8 cellular contexts compared by ENCODE assay signal in the genomic region with DNA sequence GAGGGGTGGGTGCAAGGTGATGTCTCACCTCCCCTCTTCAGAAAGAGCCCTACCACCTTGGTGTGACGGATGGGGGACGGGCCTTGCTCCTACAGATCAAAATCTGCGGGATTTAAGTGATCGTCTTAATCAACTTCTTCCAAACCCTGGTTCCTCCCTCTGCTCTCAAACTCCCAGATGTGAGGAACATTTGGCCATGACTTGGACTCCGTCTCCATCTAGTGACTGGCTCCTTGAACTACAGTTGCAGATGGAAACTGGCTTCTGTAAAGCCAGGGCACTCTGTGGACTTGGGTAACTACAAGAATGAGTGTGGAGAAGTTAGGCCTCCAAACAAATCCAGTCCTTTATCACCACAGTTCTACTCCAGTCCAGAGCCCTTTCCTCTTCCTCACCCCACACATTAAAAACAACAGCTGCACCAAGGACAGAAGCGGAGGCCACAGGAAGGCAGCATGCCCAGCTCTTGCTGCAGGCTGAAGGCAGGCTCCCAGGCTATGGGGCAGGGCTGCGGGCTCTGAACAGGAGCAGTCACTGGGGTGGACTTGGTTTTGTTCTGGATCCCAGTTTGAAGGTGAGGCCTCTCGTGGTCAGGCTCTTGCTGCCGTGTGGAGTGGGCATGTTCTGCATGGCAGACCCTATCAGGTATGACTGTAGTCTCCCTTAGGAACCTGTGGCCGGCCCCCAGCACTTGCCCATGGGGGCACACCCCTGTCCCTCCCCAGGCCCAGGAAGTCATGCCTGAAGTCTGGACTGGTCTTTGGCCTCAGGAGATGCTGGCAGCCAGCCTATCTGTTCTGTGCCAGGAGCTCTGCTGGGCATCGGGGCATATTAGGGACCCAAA.
DNase-seq lines count a peak whose midpoint lies in the region; ATAC-seq and TF ChIP-seq lines count a peak whose summit lies in the region.

No MANE protein-coding gene starts in this region.

- WGBS in upper lobe of left lung, 2 donors = 45 to 50% methylated on average over 9 to 11 of the region's 11 CpGs

- TF ChIP-seq CTCF in OCI-LY7 (conservative IDR thresholded peaks at IDR 0.05; ENCODE audit: low read length) (peak; percentile 96), upper lobe of left lung (IDR thresholded peaks at IDR 0.05) (peak; percentile 15 to 60 (median 40))

- peak overlapping the region; percentile 62; the same call in 1 of the 2 replicates for H2AFZ ChIP-seq in OCI-LY7 (ENCODE audit: low read length)

- intact Hi-C loops in OCI-LY7 (cut with micrococcal nuclease; ENCODE audit: unreplicated experiment) = loop anchor here (1.0 to 5.0 kb wide), 3 partner anchors 852 to 1554 kb away; no protein-coding TSS in a partner anchor

- H3K27ac ChIP-seq in OCI-LY7 (ENCODE audit: low read depth, low read length, poor library complexity, severe bottlenecking) (no peak overlapping the region), upper lobe of left lung (no peak overlapping the region)

- TF ChIP-seq POLR2A in upper lobe of left lung (IDR thresholded peaks at IDR 0.05) = no peak

- no peak for TF ChIP-seq EP300 in upper lobe of left lung (IDR thresholded peaks at IDR 0.05)

- CTCF ChIA-PET in OCI-LY7 (lab: Charles Lee; ENCODE audit: unreplicated experiment) = no interaction called here

- no peaks in the 10 kb centered on the region for H3K9me2 ChIP-seq in OCI-LY7 (ENCODE audit: insufficient read depth, low read length)

- H3K4me1 ChIP-seq in OCI-LY7 (ENCODE audit: insufficient read depth, low read length, poor library complexity, severe bottlenecking) = peaks cover 2% of the 10 kb centered on the region
- H3K4me1 ChIP-seq in upper lobe of left lung = no peaks in the 10 kb centered on the region

- no peak overlapping the region for H3K4me3 ChIP-seq in OCI-LY7 (ENCODE audit: low read depth, low read length, poor library complexity, severe bottlenecking)
- H3K4me3 ChIP-seq in upper lobe of left lung = no peak overlapping the region

- peak; percentile 15 for DNase-seq in activated CD4-positive, alpha-beta T cell treated with anti-CD3 and anti-CD28 coated beads for 48 hours
- DNase-seq in activated CD4-positive, alpha-beta T cell treated with anti-CD3 and anti-CD28 coated beads for 4 hours = no peak
- DNase-seq in HT1080 (ENCODE audit: low read depth) (peak; percentile 35), OCI-LY7 (ENCODE audit: low spot score) (peak; percentile 77), cerebellar cortex (ENCODE audit: low spot score) (peak; percentile 88), left kidney (ENCODE audit: low read depth, low spot score) (peak; percentile 86), upper lobe of left lung (peak in 1 of 2 donors; percentile 47)

- H3K36me3 ChIP-seq in OCI-LY7 (ENCODE audit: insufficient read depth, low read length) (no peaks in the 10 kb centered on the region), upper lobe of left lung (no peaks in the 10 kb centered on the region)

- no peaks in the 10 kb centered on the region for H3K9me3 ChIP-seq in OCI-LY7 (ENCODE audit: low read length)
- no peaks in the 10 kb centered on the region for H3K9me3 ChIP-seq in upper lobe of left lung

- H3K27me3 ChIP-seq in upper lobe of left lung = no peaks in the 10 kb centered on the region

- BruUV-seq in OCI-LY7 (replicated peaks; lab: Mats Ljungman, UMichigan) = no TSS peak

- no peaks in the 10 kb centered on the region for H4K20me1 ChIP-seq in OCI-LY7 (ENCODE audit: insufficient read depth, low read length)

- no peaks in the 10 kb centered on the region for H3K79me2 ChIP-seq in OCI-LY7 (ENCODE audit: insufficient read depth, low read depth, low read length)

- POLR2A ChIA-PET in OCI-LY7 (lab: Charles Lee) = interaction anchor here (1.0 kb wide), 1 partner anchor 12 kb away, joined by 4 read pairs; no protein-coding TSS in a partner anchor

- H3K4me2 ChIP-seq in OCI-LY7 (ENCODE audit: low read length) = no peak overlapping the region

- peak; percentile 84 for ATAC-seq in GM21529 (IDR thresholded peaks at IDR 0.05; ENCODE audit: unreplicated experiment)
- ATAC-seq in upper lobe of left lung (ENCODE audit: low FRiP score in 2 of 2) = peak; percentile 7 to 78

Comparison
In these comparisons a context has a peak if more than half of its experiments do, and no peak if none do; other contexts are left out.
1. DNase-seq: peak in activated CD4-positive, alpha-beta T cell treated with anti-CD3 and anti-CD28 coated beads for 48 hours (single experiment), HT1080 (single experiment), OCI-LY7 (single experiment), cerebellar cortex (single experiment) and left kidney (single experiment); none in activated CD4-positive, alpha-beta T cell treated with anti-CD3 and anti-CD28 coated beads for 4 hours (0 of 2).